28 cellular contexts compared by ENCODE assay signal in the genomic region with DNA sequence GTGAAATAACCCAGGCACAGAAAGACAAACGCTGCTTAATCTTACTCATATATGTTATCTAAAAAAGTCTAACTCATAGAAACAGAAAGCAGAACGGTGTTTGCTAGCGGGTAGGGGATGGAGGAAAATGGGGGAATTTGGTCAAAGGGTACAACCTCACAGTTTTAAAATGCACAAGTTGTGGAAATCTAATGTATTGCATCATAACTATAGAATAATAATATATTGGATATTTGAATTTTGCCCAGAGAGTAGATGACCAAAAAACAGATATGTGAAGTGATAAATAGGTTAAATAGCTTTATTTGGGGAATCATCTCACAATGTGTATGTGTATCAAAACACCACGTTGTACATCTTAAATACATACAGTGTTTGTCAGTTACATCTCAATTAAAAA.
"Had no signal": no experiment of that assay in that cellular context is flagged by ENCODE, and none has a peak within 500 bp of the region (broad histone marks: within the 10 kb centered on the region; RNA-seq: fewer than 3 reads in every experiment).

No MANE protein-coding gene starts in this region.

- H3K27me3 ChIP-seq: colonic mucosa, esophagus squamous epithelium, gastrocnemius medialis, heart right ventricle, left lung had no signal

- H3K4me1 ChIP-seq: colonic mucosa, gastrocnemius medialis, left lung, lower lobe of right lung had no signal

- H3K4me3 ChIP-seq: colonic mucosa, esophagus squamous epithelium, gastrocnemius medialis, heart right ventricle, left lung, lower lobe of right lung, mucosa of descending colon had no signal

- H3K36me3 ChIP-seq: colonic mucosa, gastrocnemius medialis had no signal

- H3K4me1 Mint-ChIP-seq: endodermal cell, mesothelial cell of epicardium, naive B cell had no signal

- ATAC-seq: effector memory CD8-positive, alpha-beta T cell; esophagus mucosa; gastrocnemius medialis; heart right ventricle; left cardiac atrium; left lung; left ventricle myocardium superior; lower lobe of right lung; mucosa of descending colon had no signal

- H3K27ac Mint-ChIP-seq: dendritic cell treated with granulocyte-macrophage colony-stimulating factor and Interleukin-4, amounts not matched to agents 40 ng/mL and 50 ng/mL, for 4 days; effector memory CD8-positive, alpha-beta T cell; endodermal cell; mesothelial cell of epicardium had no signal

- DNase-seq: colonic mucosa; cortex of kidney; effector CD8-positive, alpha-beta T cell; effector memory CD8-positive, alpha-beta T cell; endodermal cell; erythroblast; esophagus squamous epithelium; foreskin fibroblast; foreskin melanocyte; gastrocnemius medialis; glutamatergic neuron; head of caudate nucleus; heart right ventricle; hippocampal formation; left cardiac atrium; left lung; left ventricle myocardium superior; lower lobe of right lung; mesenchymal stem cell; mucosa of descending colon; naive B cell had no signal

- H3K9me3 ChIP-seq: colonic mucosa, gastrocnemius medialis, lower lobe of right lung had no signal

- H3K36me3 Mint-ChIP-seq: mesothelial cell of epicardium, naive B cell had no signal

- H3K27ac ChIP-seq: colonic mucosa, epithelial cell of prostate, esophagus squamous epithelium, gastrocnemius medialis, heart right ventricle, left lung, lower lobe of right lung had no signal

- H3K4me3 Mint-ChIP-seq: dendritic cell treated with granulocyte-macrophage colony-stimulating factor and Interleukin-4, amounts not matched to agents 40 ng/mL and 50 ng/mL, for 4 days; effector memory CD8-positive, alpha-beta T cell; endodermal cell; mesothelial cell of epicardium; naive B cell had no signal

- FAIRE-seq: endometrium, islet of Langerhans, keratinocyte had no signal
